Comparison of ENCODE assay signal across 17 cellular contexts in genomic region chr2:74712223-74713053, GRCh38.
"Had no signal": no experiment of that assay in that cellular context is flagged by ENCODE, and none has a peak within 500 bp of the region (broad histone marks: within the 10 kb centered on the region; RNA-seq: fewer than 3 reads in every experiment).

No MANE protein-coding gene starts in this region.

- H3K27ac ChIP-seq: sigmoid colon, testis, upper lobe of right lung had no signal

- H3K36me3 ChIP-seq: esophagus squamous epithelium, sigmoid colon, upper lobe of right lung had no signal

- DNase-seq: activated CD4-positive, alpha-beta T cell treated with anti-CD3 and anti-CD28 coated beads for 1 hour; activated CD4-positive, alpha-beta T cell treated with anti-CD3 and anti-CD28 coated beads, Interleukin-2, amount 50 U/mL, for 48 hours; activated effector memory CD4-positive, alpha-beta T cell treated with anti-CD3 and anti-CD28 coated beads, Interleukin-2, amount 50 U/mL, for 16 hours; activated T-cell treated with anti-CD3 and anti-CD28 coated beads, Interleukin-2, amount 50 U/mL, for 4 hours; endodermal cell; esophagus squamous epithelium; hypothalamus; left cardiac atrium; natural killer cell; sigmoid colon; stimulated activated CD4-positive, alpha-beta T cell treated with anti-CD3 and anti-CD28 coated beads, Interleukin-2, amount 100 ng/mL, for 48 hours; stimulated activated CD8-positive, alpha-beta memory T cell treated with anti-CD3 and anti-CD28 coated beads, Interleukin-4, amount 100 ng/mL, for 48 hours; stimulated activated naive CD8-positive, alpha-beta T cell treated with anti-CD3 and anti-CD28 coated beads, Interleukin-15, Interleukin-2, amounts not matched to agents 100 U/mL and 50 U/mL, for 24 hours; testis; upper lobe of right lung had no signal

- H3K4me1 ChIP-seq: testis, upper lobe of right lung had no signal

- ATAC-seq: activated naive CD4-positive, alpha-beta T cell treated with anti-CD3 and anti-CD28 coated beads, Interleukin-2, amount 50 U/mL, for 72 hours; activated T-cell treated with anti-CD3 and anti-CD28 coated beads, Interleukin-2, amount 50 U/mL, for 4 hours; natural killer cell; stimulated activated naive CD8-positive, alpha-beta T cell treated with anti-CD3 and anti-CD28 coated beads, Interleukin-15, Interleukin-2, amounts not matched to agents 100 U/mL and 50 U/mL, for 24 hours; upper lobe of right lung had no signal

- H3K9me3 ChIP-seq: esophagus squamous epithelium, sigmoid colon, testis, upper lobe of right lung had no signal

- H3K4me3 ChIP-seq: esophagus squamous epithelium, lung, sigmoid colon, testis, upper lobe of right lung had no signal

- H3K27me3 ChIP-seq: sigmoid colon, testis, upper lobe of right lung had no signal
